ENCODE assay signal across 14 cellular contexts in the genomic region with DNA sequence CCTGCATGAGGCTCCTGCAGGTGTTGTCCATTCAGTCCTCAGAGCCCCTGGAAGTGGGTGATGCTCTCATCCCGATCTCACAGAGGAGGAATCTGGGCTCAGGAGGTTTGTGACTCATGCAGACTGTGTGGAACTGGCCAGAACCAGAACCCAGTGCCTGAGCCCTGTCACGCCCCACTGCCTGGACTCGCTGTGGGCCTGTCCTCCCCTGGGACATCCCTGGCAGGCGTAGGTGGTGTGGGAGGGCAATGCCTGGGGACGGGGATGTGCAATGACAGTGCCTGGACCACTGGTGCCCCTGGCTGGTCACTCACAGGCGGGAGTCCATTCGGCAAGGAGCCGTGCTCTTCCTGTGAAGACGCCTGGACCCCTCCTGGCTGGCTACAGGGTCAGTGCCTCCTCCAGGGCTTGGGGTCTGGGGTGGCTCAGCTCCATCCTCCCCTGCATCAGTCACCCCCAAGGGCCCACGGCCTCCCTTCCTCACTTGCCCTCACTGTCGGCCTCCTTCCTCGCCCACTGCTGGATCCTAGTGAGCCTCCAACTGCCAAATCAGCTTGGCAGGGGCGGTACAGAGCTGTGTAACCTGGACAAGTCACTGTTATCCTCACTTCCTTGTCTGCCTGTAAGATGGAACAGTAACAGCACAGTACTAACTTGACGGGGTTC. TPM values are rescaled to one million over a fixed set of nuclear protein-coding genes. Genes with fewer than 3 reads are reported as not detected.
DNase-seq lines count a peak whose midpoint lies in the region; ATAC-seq and TF ChIP-seq lines count a peak whose summit lies in the region.
"Had no signal": no experiment of that assay in that cellular context is flagged by ENCODE, and none has a peak within 500 bp of the region (broad histone marks: within the 10 kb centered on the region; RNA-seq: fewer than 3 reads in every experiment).

No MANE protein-coding gene starts in this region.

- no peak for DNase-seq in activated naive CD4-positive, alpha-beta T cell (lab: John Stamatoyannopoulos, UW)
- DNase-seq in RWPE1 (ENCODE audit: low spot score) (peak; percentile 26), GM10266 (ENCODE audit: extremely low spot score) (no peak), endothelial cell (ENCODE audit: low spot score) (no peak)
- DNase-seq in stimulated activated effector memory CD8-positive, alpha-beta T cell treated with anti-CD3 and anti-CD28 coated beads, Interleukin-12 subunit alpha, Interleukin-12 subunit beta, amount 100 ng/mL, for 72 hours (ENCODE audit: low spot score in 2 of 2): no peak
- DNase-seq: BE2C; NCI-H526 treated with DMSO at 0.1 percent for 48 hours; stimulated activated naive CD4-positive, alpha-beta T cell had no signal

- H3K4me1 Mint-ChIP-seq in activated naive CD4-positive, alpha-beta T cell treated with anti-CD3 and anti-CD28 coated beads, Interleukin-2, amount 50 U/mL, for 24 hours: peaks cover 82% of the 10 kb centered on the region
- peaks cover 86% of the 10 kb centered on the region for H3K4me1 Mint-ChIP-seq in stimulated activated effector memory CD8-positive, alpha-beta T cell treated with anti-CD3 and anti-CD28 coated beads, Interleukin-12 subunit alpha, Interleukin-12 subunit beta, amount 100 ng/mL, for 72 hours
- no peaks in the 10 kb centered on the region for H3K4me1 Mint-ChIP-seq in endothelial cell (ENCODE audit: unreplicated experiment)
- H3K4me1 Mint-ChIP-seq: mesothelial cell of epicardium had no signal

- POLR2A ChIA-PET in RWPE1 (lab: Yijun Ruan, JAX; ENCODE audit: low non-redundant PET): no interaction called here

- TF ChIP-seq CTCF in RWPE1 (conservative IDR thresholded peaks at IDR 0.05; ENCODE audit: low read depth) (no peak), GM10266 (IDR thresholded peaks at IDR 0.05; ENCODE audit: control insufficient read depth, insufficient read depth, low read depth, missing control alignments) (no peak), endothelial cell (IDR thresholded peaks at IDR 0.05; ENCODE audit: unreplicated experiment) (no peak)

- H3K36me3 Mint-ChIP-seq in activated naive CD4-positive, alpha-beta T cell treated with anti-CD3 and anti-CD28 coated beads, Interleukin-2, amount 50 U/mL, for 24 hours: peaks cover 2% of the 10 kb centered on the region
- peaks cover 79% of the 10 kb centered on the region for H3K36me3 Mint-ChIP-seq in stimulated activated effector memory CD8-positive, alpha-beta T cell treated with anti-CD3 and anti-CD28 coated beads, Interleukin-12 subunit alpha, Interleukin-12 subunit beta, amount 100 ng/mL, for 72 hours
- no peaks in the 10 kb centered on the region for H3K36me3 Mint-ChIP-seq in endothelial cell (ENCODE audit: low read depth, unreplicated experiment)
- H3K36me3 Mint-ChIP-seq: mesothelial cell of epicardium had no signal

- no peak overlapping the region for H3K27ac ChIP-seq in RWPE1
- H3K27ac ChIP-seq: esophagus muscularis mucosa had no signal

- no peaks in the 10 kb centered on the region for H3K9me3 Mint-ChIP-seq in activated naive CD4-positive, alpha-beta T cell treated with anti-CD3 and anti-CD28 coated beads, Interleukin-2, amount 50 U/mL, for 24 hours
- no peaks in the 10 kb centered on the region for H3K9me3 Mint-ChIP-seq in stimulated activated effector memory CD8-positive, alpha-beta T cell treated with anti-CD3 and anti-CD28 coated beads, Interleukin-12 subunit alpha, Interleukin-12 subunit beta, amount 100 ng/mL, for 72 hours
- H3K9me3 Mint-ChIP-seq in endothelial cell (ENCODE audit: unreplicated experiment): no peaks in the 10 kb centered on the region
- H3K9me3 Mint-ChIP-seq: mesothelial cell of epicardium had no signal

- no peak overlapping the region for H3K4me3 Mint-ChIP-seq in activated naive CD4-positive, alpha-beta T cell treated with anti-CD3 and anti-CD28 coated beads, Interleukin-2, amount 50 U/mL, for 24 hours
- H3K4me3 Mint-ChIP-seq in stimulated activated effector memory CD8-positive, alpha-beta T cell treated with anti-CD3 and anti-CD28 coated beads, Interleukin-12 subunit alpha, Interleukin-12 subunit beta, amount 100 ng/mL, for 72 hours: peak overlapping the region; percentile 21
- no peak overlapping the region for H3K4me3 Mint-ChIP-seq in endothelial cell (ENCODE audit: unreplicated experiment)
- H3K4me3 Mint-ChIP-seq: mesothelial cell of epicardium had no signal

- H3K27me3 Mint-ChIP-seq in activated naive CD4-positive, alpha-beta T cell treated with anti-CD3 and anti-CD28 coated beads, Interleukin-2, amount 50 U/mL, for 24 hours: no peaks in the 10 kb centered on the region
- H3K27me3 Mint-ChIP-seq in endothelial cell (ENCODE audit: unreplicated experiment): peaks cover 8% of the 10 kb centered on the region

- peak overlapping the region; percentile 90 for H3K27ac Mint-ChIP-seq in activated naive CD4-positive, alpha-beta T cell treated with anti-CD3 and anti-CD28 coated beads, Interleukin-2, amount 50 U/mL, for 24 hours
- H3K27ac Mint-ChIP-seq in stimulated activated effector memory CD8-positive, alpha-beta T cell treated with anti-CD3 and anti-CD28 coated beads, Interleukin-12 subunit alpha, Interleukin-12 subunit beta, amount 100 ng/mL, for 72 hours: peak overlapping the region; percentile 91
- H3K27ac Mint-ChIP-seq in endothelial cell (ENCODE audit: unreplicated experiment): no peak overlapping the region
- H3K27ac Mint-ChIP-seq: mesothelial cell of epicardium had no signal

- CTCF ChIA-PET in RWPE1 (lab: Yijun Ruan, JAX): no interaction called here

- ATAC-seq in esophagus mucosa (peak; percentile 6), HG02588 (IDR thresholded peaks at IDR 0.05; ENCODE audit: unreplicated experiment) (no peak)
- ATAC-seq in stimulated activated effector memory CD8-positive, alpha-beta T cell treated with anti-CD3 and anti-CD28 coated beads, Interleukin-12 subunit alpha, Interleukin-12 subunit beta, amount 100 ng/mL, for 72 hours: no peak

RNA-seq across cellular contexts. Expression of gene PSTPIP1, which starts 14.9 kb away (rescaled TPM):
- total RNA-seq in esophagus mucosa: 1.3 TPM
- total RNA-seq in endothelial cell (ENCODE audit: unreplicated experiment): not detected
- total RNA-seq: G401, mesothelial cell of epicardium had no signal
